In genomic region chr12:4553943-4554342, GRCh38 we compare ENCODE assay signal across 26 cellular contexts.
"Had no signal": no experiment of that assay in that cellular context is flagged by ENCODE, and none has a peak within 500 bp of the region (broad histone marks: within the 10 kb centered on the region; RNA-seq: fewer than 3 reads in every experiment).

No MANE protein-coding gene starts in this region.

- H3K36me3 ChIP-seq: colonic mucosa, esophagus squamous epithelium, gastrocnemius medialis, lower lobe of right lung had no signal

- H3K4me3 ChIP-seq: colonic mucosa, esophagus squamous epithelium, gastrocnemius medialis, heart right ventricle, left lung, lower lobe of right lung, mucosa of descending colon had no signal

- H3K27me3 ChIP-seq: colonic mucosa, esophagus squamous epithelium, gastrocnemius medialis, heart right ventricle, left lung had no signal

- H3K9me3 ChIP-seq: colonic mucosa, esophagus squamous epithelium, gastrocnemius medialis, heart right ventricle, left lung, lower lobe of right lung, mucosa of descending colon had no signal

- ATAC-seq: effector memory CD8-positive, alpha-beta T cell; esophagus mucosa; gastrocnemius medialis; heart right ventricle; left cardiac atrium; left lung; left ventricle myocardium superior; lower lobe of right lung; mucosa of descending colon had no signal

- DNase-seq: colonic mucosa; cortex of kidney; effector CD8-positive, alpha-beta T cell; effector memory CD8-positive, alpha-beta T cell; endodermal cell; erythroblast; esophagus squamous epithelium; foreskin fibroblast; foreskin melanocyte; gastrocnemius medialis; glutamatergic neuron; head of caudate nucleus; heart right ventricle; hippocampal formation; left cardiac atrium; left lung; left ventricle myocardium superior; lower lobe of right lung; mesenchymal stem cell; mucosa of descending colon; naive B cell had no signal

- FAIRE-seq: endometrium, islet of Langerhans, keratinocyte had no signal

- H3K27ac ChIP-seq: colonic mucosa, epithelial cell of prostate, esophagus squamous epithelium, gastrocnemius medialis, heart right ventricle, left lung, lower lobe of right lung had no signal

- H3K4me1 ChIP-seq: colonic mucosa, esophagus squamous epithelium, gastrocnemius medialis, left lung, lower lobe of right lung had no signal
